Comparison of ENCODE assay signal across 1 cellular context in the genomic region with DNA sequence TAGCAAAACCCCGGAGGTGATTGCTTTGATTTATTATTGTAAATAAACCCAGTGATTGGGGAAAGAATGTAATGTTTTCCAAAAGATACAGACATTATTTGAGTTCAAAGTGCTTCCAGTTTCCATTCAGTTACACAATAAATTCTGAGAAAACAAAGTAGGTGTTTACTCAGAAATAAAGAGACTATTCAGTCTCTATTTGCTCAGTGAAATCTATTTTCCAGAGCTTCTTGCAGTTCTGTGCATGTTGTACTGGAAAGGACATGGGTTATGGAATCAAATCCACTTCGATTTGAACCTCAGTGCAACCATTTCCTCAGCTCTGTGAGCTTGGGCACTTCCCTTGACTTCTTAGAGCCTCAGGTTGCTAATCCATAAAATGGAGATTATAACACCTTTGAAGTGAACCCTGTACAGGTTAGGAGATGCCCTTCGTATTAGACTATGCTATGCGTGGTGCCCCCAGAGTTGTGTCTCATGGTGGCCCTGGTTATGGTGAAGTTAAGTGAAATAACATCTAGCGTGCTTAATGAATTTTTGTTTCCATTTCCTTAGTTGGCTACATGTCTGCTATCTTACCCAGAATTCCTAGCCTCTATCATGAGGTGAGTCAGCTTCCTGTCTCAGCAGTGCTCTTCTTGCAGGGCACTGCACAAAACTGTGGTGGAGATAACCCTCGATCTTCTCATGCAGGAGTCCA.
TF ChIP-seq lines count a peak whose summit lies in the region.

No MANE protein-coding gene starts in this region.

TF ChIP-seq in K562, 482 proteins besides CTCF, POLR2A, EP300 and RAD21 (continues in another document):
- no peak for TF ChIP-seq RB1 (IDR thresholded peaks at IDR 0.05; ENCODE audit: low read depth)
- no peak for TF ChIP-seq SIN3A (IDR thresholded peaks at IDR 0.05; ENCODE audit: borderline replicate concordance in 2 of 2, control insufficient read depth in 1 of 2, low read depth in 2 of 2, low read length in 2 of 2)
- TF ChIP-seq, protein P1, sequence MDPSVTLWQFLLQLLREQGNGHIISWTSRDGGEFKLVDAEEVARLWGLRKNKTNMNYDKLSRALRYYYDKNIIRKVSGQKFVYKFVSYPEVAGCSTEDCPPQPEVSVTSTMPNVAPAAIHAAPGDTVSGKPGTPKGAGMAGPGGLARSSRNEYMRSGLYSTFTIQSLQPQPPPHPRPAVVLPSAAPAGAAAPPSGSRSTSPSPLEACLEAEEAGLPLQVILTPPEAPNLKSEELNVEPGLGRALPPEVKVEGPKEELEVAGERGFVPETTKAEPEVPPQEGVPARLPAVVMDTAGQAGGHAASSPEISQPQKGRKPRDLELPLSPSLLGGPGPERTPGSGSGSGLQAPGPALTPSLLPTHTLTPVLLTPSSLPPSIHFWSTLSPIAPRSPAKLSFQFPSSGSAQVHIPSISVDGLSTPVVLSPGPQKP (CRISPR knock-in tag; IDR thresholded peaks at IDR 0.05), result no peak
- TF ChIP-seq, protein P2, sequence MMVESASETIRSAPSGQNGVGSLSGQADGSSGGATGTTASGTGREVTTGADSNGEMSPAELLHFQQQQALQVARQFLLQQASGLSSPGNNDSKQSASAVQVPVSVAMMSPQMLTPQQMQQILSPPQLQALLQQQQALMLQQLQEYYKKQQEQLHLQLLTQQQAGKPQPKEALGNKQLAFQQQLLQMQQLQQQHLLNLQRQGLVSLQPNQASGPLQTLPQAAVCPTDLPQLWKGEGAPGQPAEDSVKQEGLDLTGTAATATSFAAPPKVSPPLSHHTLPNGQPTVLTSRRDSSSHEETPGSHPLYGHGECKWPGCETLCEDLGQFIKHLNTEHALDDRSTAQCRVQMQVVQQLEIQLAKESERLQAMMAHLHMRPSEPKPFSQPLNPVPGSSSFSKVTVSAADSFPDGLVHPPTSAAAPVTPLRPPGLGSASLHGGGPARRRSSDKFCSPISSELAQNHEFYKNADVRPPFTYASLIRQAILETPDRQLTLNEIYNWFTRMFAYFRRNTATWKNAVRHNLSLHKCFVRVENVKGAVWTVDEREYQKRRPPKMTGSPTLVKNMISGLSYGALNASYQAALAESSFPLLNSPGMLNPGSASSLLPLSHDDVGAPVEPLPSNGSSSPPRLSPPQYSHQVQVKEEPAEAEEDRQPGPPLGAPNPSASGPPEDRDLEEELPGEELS (CRISPR knock-in tag; IDR thresholded peaks at IDR 0.05; ENCODE audit: borderline replicate concordance), result no peak
- peak; percentile 51 for TF ChIP-seq NFE2 (IDR thresholded peaks at IDR 0.05; ENCODE audit: low read depth)
- no peak for TF ChIP-seq DACH1 (IDR thresholded peaks at IDR 0.05; ENCODE audit: partially characterized antibody)
- peak in 1 of 2 experiments; percentile 49; a peak in 1 of 4 replicates for TF ChIP-seq RCOR1 (IDR thresholded peaks at IDR 0.05; ENCODE audit: borderline replicate concordance in 1 of 2, low read depth in 2 of 2, low read length in 2 of 2)
- peak; percentile 70 for TF ChIP-seq ZNF143 (CRISPR knock-in tag; IDR thresholded peaks at IDR 0.05)
- no peak for TF ChIP-seq PHF20 (IDR thresholded peaks at IDR 0.05; ENCODE audit: partially characterized antibody)
- TF ChIP-seq, protein P3, sequence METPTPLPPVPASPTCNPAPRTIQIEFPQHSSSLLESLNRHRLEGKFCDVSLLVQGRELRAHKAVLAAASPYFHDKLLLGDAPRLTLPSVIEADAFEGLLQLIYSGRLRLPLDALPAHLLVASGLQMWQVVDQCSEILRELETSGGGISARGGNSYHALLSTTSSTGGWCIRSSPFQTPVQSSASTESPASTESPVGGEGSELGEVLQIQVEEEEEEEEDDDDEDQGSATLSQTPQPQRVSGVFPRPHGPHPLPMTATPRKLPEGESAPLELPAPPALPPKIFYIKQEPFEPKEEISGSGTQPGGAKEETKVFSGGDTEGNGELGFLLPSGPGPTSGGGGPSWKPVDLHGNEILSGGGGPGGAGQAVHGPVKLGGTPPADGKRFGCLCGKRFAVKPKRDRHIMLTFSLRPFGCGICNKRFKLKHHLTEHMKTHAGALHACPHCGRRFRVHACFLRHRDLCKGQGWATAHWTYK (CRISPR knock-in tag; IDR thresholded peaks at IDR 0.05), result peak; percentile 63; the same call in 1 of the 2 replicates
- TF ChIP-seq, protein P4, sequence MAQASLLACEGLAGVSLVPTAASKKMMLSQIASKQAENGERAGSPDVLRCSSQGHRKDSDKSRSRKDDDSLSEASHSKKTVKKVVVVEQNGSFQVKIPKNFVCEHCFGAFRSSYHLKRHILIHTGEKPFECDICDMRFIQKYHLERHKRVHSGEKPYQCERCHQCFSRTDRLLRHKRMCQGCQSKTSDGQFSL (CRISPR knock-in tag; IDR thresholded peaks at IDR 0.05), result no peak
- TF ChIP-seq, protein P4 (tag; IDR thresholded peaks at IDR 0.05), result peak in 1 of 2 experiments; percentile 51; a peak in 1 of 4 replicates
- TF ChIP-seq ZNF561 (CRISPR knock-in tag; conservative IDR thresholded peaks at IDR 0.05), result no peak
- no peak for TF ChIP-seq POLR3G (IDR thresholded peaks at IDR 0.05; ENCODE audit: extremely low read depth, insufficient read length, insufficient replicate concordance)
- no peak for TF ChIP-seq NR2C2 (CRISPR knock-in tag; IDR thresholded peaks at IDR 0.05)
- TF ChIP-seq NR2C2 (tag; IDR thresholded peaks at IDR 0.05), result peak; percentile 35; the same call in 1 of the 2 replicates
- TF ChIP-seq PTRF (tag; IDR thresholded peaks at IDR 0.05), result peak; percentile 19; the same call in 1 of the 2 replicates
- TF ChIP-seq, protein P5, sequence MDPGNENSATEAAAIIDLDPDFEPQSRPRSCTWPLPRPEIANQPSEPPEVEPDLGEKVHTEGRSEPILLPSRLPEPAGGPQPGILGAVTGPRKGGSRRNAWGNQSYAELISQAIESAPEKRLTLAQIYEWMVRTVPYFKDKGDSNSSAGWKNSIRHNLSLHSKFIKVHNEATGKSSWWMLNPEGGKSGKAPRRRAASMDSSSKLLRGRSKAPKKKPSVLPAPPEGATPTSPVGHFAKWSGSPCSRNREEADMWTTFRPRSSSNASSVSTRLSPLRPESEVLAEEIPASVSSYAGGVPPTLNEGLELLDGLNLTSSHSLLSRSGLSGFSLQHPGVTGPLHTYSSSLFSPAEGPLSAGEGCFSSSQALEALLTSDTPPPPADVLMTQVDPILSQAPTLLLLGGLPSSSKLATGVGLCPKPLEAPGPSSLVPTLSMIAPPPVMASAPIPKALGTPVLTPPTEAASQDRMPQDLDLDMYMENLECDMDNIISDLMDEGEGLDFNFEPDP (CRISPR knock-in tag; IDR thresholded peaks at IDR 0.05), result peak; percentile 21; the same call in 1 of the 2 replicates
- TF ChIP-seq, protein P6, sequence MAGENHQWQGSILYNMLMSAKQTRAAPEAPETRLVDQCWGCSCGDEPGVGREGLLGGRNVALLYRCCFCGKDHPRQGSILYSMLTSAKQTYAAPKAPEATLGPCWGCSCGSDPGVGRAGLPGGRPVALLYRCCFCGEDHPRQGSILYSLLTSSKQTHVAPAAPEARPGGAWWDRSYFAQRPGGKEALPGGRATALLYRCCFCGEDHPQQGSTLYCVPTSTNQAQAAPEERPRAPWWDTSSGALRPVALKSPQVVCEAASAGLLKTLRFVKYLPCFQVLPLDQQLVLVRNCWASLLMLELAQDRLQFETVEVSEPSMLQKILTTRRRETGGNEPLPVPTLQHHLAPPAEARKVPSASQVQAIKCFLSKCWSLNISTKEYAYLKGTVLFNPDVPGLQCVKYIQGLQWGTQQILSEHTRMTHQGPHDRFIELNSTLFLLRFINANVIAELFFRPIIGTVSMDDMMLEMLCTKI (IDR thresholded peaks at IDR 0.05; ENCODE audit: partially characterized antibody), result no peak
- TF ChIP-seq, protein P7, sequence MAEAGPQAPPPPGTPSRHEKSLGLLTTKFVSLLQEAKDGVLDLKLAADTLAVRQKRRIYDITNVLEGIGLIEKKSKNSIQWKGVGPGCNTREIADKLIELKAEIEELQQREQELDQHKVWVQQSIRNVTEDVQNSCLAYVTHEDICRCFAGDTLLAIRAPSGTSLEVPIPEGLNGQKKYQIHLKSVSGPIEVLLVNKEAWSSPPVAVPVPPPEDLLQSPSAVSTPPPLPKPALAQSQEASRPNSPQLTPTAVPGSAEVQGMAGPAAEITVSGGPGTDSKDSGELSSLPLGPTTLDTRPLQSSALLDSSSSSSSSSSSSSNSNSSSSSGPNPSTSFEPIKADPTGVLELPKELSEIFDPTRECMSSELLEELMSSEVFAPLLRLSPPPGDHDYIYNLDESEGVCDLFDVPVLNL (CRISPR knock-in tag; IDR thresholded peaks at IDR 0.05; ENCODE audit: low read depth), result no peak
- TF ChIP-seq LCOR (CRISPR knock-in tag; IDR thresholded peaks at IDR 0.05), result 0 out of 2 replicates have a peak, but pooled peaks have one; percentile 49
- peak; percentile 36; the same call in 1 of the 2 replicates for TF ChIP-seq MEF2D (tag; conservative IDR thresholded peaks at IDR 0.05; ENCODE audit: low read depth)
- TF ChIP-seq, protein P8, sequence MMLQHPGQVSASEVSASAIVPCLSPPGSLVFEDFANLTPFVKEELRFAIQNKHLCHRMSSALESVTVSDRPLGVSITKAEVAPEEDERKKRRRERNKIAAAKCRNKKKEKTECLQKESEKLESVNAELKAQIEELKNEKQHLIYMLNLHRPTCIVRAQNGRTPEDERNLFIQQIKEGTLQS (IDR thresholded peaks at IDR 0.05), result peak; percentile 79
- TF ChIP-seq, protein P8 (CRISPR knock-in tag; conservative IDR thresholded peaks at IDR 0.05), result no peak
- peak; percentile 31; the same call in 1 of the 2 replicates for TF ChIP-seq ZBTB17 (CRISPR knock-in tag; IDR thresholded peaks at IDR 0.05)
- peak; percentile 47; the same call in 1 of the 2 replicates for TF ChIP-seq TEAD4 (IDR thresholded peaks at IDR 0.05; ENCODE audit: low read length)
- no peak for TF ChIP-seq TEAD4 (CRISPR knock-in tag; IDR thresholded peaks at IDR 0.05; ENCODE audit: borderline replicate concordance)
- TF ChIP-seq ZKSCAN8 (CRISPR knock-in tag; IDR thresholded peaks at IDR 0.05), result peak; percentile 79; the same call in 1 of the 2 replicates
- TF ChIP-seq ZNF76 (CRISPR knock-in tag; IDR thresholded peaks at IDR 0.05; ENCODE audit: borderline replicate concordance), result no peak
- TF ChIP-seq, protein P9, sequence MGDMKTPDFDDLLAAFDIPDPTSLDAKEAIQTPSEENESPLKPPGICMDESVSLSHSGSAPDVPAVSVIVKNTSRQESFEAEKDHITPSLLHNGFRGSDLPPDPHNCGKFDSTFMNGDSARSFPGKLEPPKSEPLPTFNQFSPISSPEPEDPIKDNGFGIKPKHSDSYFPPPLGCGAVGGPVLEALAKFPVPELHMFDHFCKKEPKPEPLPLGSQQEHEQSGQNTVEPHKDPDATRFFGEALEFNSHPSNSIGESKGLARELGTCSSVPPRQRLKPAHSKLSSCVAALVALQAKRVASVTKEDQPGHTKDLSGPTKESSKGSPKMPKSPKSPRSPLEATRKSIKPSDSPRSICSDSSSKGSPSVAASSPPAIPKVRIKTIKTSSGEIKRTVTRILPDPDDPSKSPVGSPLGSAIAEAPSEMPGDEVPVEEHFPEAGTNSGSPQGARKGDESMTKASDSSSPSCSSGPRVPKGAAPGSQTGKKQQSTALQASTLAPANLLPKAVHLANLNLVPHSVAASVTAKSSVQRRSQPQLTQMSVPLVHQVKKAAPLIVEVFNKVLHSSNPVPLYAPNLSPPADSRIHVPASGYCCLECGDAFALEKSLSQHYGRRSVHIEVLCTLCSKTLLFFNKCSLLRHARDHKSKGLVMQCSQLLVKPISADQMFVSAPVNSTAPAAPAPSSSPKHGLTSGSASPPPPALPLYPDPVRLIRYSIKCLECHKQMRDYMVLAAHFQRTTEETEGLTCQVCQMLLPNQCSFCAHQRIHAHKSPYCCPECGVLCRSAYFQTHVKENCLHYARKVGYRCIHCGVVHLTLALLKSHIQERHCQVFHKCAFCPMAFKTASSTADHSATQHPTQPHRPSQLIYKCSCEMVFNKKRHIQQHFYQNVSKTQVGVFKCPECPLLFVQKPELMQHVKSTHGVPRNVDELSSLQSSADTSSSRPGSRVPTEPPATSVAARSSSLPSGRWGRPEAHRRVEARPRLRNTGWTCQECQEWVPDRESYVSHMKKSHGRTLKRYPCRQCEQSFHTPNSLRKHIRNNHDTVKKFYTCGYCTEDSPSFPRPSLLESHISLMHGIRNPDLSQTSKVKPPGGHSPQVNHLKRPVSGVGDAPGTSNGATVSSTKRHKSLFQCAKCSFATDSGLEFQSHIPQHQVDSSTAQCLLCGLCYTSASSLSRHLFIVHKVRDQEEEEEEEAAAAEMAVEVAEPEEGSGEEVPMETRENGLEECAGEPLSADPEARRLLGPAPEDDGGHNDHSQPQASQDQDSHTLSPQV (IDR thresholded peaks at IDR 0.05), result peak; percentile 97
- TF ChIP-seq DPF2 (IDR thresholded peaks at IDR 0.05), result peak; percentile 69
- TF ChIP-seq FOXJ2 (tag; IDR thresholded peaks at IDR 0.05), result no peak
- TF ChIP-seq ZNF507 (tag; conservative IDR thresholded peaks at IDR 0.05), result 0 out of 2 replicates have a peak, but pooled peaks have one; percentile 22
- no peak for TF ChIP-seq ILF3 (IDR thresholded peaks at IDR 0.05; ENCODE audit: borderline replicate concordance)
- TF ChIP-seq ARID1B (IDR thresholded peaks at IDR 0.05), result peak; percentile 55
- TF ChIP-seq CBX3 (IDR thresholded peaks at IDR 0.05; ENCODE audit: borderline replicate concordance in 1 of 2, low read length in 2 of 2), result 0 out of 3 replicates have a peak, but pooled peaks of 1 of the 2 experiments have one; percentile 51
- TF ChIP-seq SMARCA4 (IDR thresholded peaks at IDR 0.05), result peak; percentile 77
- no peak for TF ChIP-seq POLR2AphosphoS5 (IDR thresholded peaks at IDR 0.05; ENCODE audit: control insufficient read depth, insufficient read depth, low read depth, low read length)
- peak; percentile 13 for TF ChIP-seq FOS (IDR thresholded peaks at IDR 0.05; ENCODE audit: extremely low read depth, insufficient read length)
- 0 out of 2 replicates have a peak, but pooled peaks have one; percentile 13 for TF ChIP-seq ZNF174 (CRISPR knock-in tag; IDR thresholded peaks at IDR 0.05)
- no peak for TF ChIP-seq HIVEP1 (CRISPR knock-in tag; IDR thresholded peaks at IDR 0.05)
- no peak for TF ChIP-seq ZNF408 (CRISPR knock-in tag; IDR thresholded peaks at IDR 0.05; ENCODE audit: low read depth)
- TF ChIP-seq, protein P10, sequence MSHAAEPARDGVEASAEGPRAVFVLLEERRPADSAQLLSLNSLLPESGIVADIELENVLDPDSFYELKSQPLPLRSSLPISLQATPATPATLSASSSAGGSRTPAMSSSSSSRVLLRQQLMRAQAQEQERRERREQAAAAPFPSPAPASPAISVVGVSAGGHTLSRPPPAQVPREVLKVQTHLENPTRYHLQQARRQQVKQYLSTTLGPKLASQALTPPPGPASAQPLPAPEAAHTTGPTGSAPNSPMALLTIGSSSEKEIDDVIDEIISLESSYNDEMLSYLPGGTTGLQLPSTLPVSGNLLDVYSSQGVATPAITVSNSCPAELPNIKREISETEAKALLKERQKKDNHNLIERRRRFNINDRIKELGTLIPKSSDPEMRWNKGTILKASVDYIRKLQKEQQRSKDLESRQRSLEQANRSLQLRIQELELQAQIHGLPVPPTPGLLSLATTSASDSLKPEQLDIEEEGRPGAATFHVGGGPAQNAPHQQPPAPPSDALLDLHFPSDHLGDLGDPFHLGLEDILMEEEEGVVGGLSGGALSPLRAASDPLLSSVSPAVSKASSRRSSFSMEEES (CRISPR knock-in tag; IDR thresholded peaks at IDR 0.05), result no peak
- TF ChIP-seq SNIP1 (IDR thresholded peaks at IDR 0.05; ENCODE audit: low read depth), result no peak
- no peak for TF ChIP-seq MED1 (CRISPR knock-in tag; IDR thresholded peaks at IDR 0.05; ENCODE audit: borderline replicate concordance)
- peak; percentile 38 for TF ChIP-seq CREM (IDR thresholded peaks at IDR 0.05; ENCODE audit: low read depth)
